In the genomic region with DNA sequence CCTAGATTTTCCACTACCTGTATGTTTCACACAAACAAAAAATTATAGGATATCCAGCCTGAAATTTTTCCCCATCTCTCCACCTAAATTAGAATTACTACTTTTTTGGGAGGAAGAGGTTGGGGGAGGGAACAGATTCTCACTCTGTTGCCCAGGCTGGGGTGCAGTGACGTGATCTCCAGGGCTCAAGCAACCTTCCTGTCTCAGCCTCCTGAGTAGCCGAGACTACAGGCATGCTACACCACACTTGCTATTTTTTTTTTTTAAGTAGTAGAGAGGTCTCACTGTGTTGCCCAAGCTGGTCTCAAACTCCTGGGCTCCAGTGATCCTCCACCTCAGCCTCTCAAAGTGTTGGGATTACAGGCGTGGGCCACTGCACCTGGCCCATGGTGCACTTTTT, we compare ENCODE assay signal across 19 cellular contexts. TPM values are rescaled to one million over a fixed set of nuclear protein-coding genes. Genes with fewer than 3 reads are reported as not detected.
DNase-seq lines count a peak whose midpoint lies in the region; ATAC-seq, FAIRE-seq and TF ChIP-seq lines count a peak whose summit lies in the region.
"Had no signal": no experiment of that assay in that cellular context is flagged by ENCODE, and none has a peak within 500 bp of the region (broad histone marks: within the 10 kb centered on the region; RNA-seq: fewer than 3 reads in every experiment).

No MANE protein-coding gene starts in this region.

- ATAC-seq in CD4-positive, CD25-positive, alpha-beta regulatory T cell (ENCODE audit: low read depth in 2 of 2): no peak
- peak; percentile 31 for ATAC-seq in activated CD8-positive, alpha-beta T cell treated with anti-CD3 and anti-CD28 coated beads for 36 hours
- ATAC-seq in natural killer cell treated with Interleukin-12 subunit alpha and Interleukin-12 subunit beta and Interleukin-15 and Interleukin-18, amount 100 ng/mL, for 72 hours: peak in 1 of 2 donors; percentile 50
- no peak for ATAC-seq in right lobe of liver
- ATAC-seq in HG02840 (IDR thresholded peaks at IDR 0.05; ENCODE audit: low FRiP score, unreplicated experiment): no peak
- ATAC-seq: Right ventricle myocardium inferior had no signal

- peak overlapping the region; percentile 26 for H3K4me3 ChIP-seq in CD4-positive, CD25-positive, alpha-beta regulatory T cell (ENCODE audit: low read depth, low read length)
- H3K4me3 ChIP-seq in right lobe of liver: no peak overlapping the region
- H3K4me3 ChIP-seq: adrenal gland, pancreas had no signal

- intact Hi-C loops in activated CD8-positive, alpha-beta T cell treated with anti-CD3 and anti-CD28 coated beads for 36 hours (cut with micrococcal nuclease): loop anchor here (5.0 kb wide), 3 partner anchors 37 to 127 kb away; a partner anchor contains a TSS
- intact Hi-C loops in right lobe of liver (cut with DNase I): no loop called here

- peaks cover 44% of the 10 kb centered on the region for H3K36me3 Mint-ChIP-seq in CD4-positive, CD25-positive, alpha-beta regulatory T cell
- H3K36me3 Mint-ChIP-seq in activated CD8-positive, alpha-beta T cell treated with anti-CD3 and anti-CD28 coated beads for 36 hours (ENCODE audit: low read depth): peaks cover 85% of the 10 kb centered on the region
- H3K36me3 Mint-ChIP-seq in natural killer cell treated with Interleukin-12 subunit alpha and Interleukin-12 subunit beta and Interleukin-15 and Interleukin-18, amount 100 ng/mL, for 72 hours: no peaks in the 10 kb centered on the region

- FAIRE-seq in GM12891 (lab: Jason Lieb, UNC): peak; percentile 71
- FAIRE-seq: endothelial cell of umbilical vein, islet of Langerhans, pancreas had no signal

- POLR2A ChIA-PET in activated CD8-positive, alpha-beta T cell treated with anti-CD3 and anti-CD28 coated beads for 36 hours (lab: Charles Lee): interaction anchor here (0.7 to 19.8 kb wide), 11 partner anchors 9 to 150 kb away, joined by 3 to 364 read pairs (median 61); a partner anchor contains a TSS

- WGBS in right lobe of liver (ENCODE audit: insufficient coverage, low coverage, low lambda C conversion rate, missing lambda C conversion rate): 74% methylated on average over 3 of the region's 3 CpGs

- no peak overlapping the region for H3K27ac ChIP-seq in CD4-positive, CD25-positive, alpha-beta regulatory T cell (ENCODE audit: insufficient read depth, low read length, poor library complexity, severe bottlenecking)
- H3K27ac ChIP-seq in right lobe of liver: no peak overlapping the region
- H3K27ac ChIP-seq: pancreas had no signal

- CTCF ChIA-PET in activated CD8-positive, alpha-beta T cell treated with anti-CD3 and anti-CD28 coated beads for 36 hours (lab: Charles Lee): interaction anchor here (1.5 to 10.2 kb wide), 7 partner anchors 9 to 138 kb away, joined by 4 to 100 read pairs (median 8); a partner anchor contains a TSS

- H3K27ac Mint-ChIP-seq in CD4-positive, CD25-positive, alpha-beta regulatory T cell: peak overlapping the region in 2 of 3 donors; percentile 8 to 93
- peak overlapping the region; percentile 100 for H3K27ac Mint-ChIP-seq in activated CD8-positive, alpha-beta T cell treated with anti-CD3 and anti-CD28 coated beads for 36 hours
- peak overlapping the region; percentile 80 to 81 for H3K27ac Mint-ChIP-seq in natural killer cell treated with Interleukin-12 subunit alpha and Interleukin-12 subunit beta and Interleukin-15 and Interleukin-18, amount 100 ng/mL, for 72 hours

- no peaks in the 10 kb centered on the region for H3K27me3 ChIP-seq in CD4-positive, CD25-positive, alpha-beta regulatory T cell (ENCODE audit: control insufficient read depth, insufficient read depth, low read length)
- no peaks in the 10 kb centered on the region for H3K27me3 ChIP-seq in right lobe of liver
- H3K27me3 ChIP-seq: pancreas had no signal

- H3K27me3 Mint-ChIP-seq in CD4-positive, CD25-positive, alpha-beta regulatory T cell: no peaks in the 10 kb centered on the region
- no peaks in the 10 kb centered on the region for H3K27me3 Mint-ChIP-seq in activated CD8-positive, alpha-beta T cell treated with anti-CD3 and anti-CD28 coated beads for 36 hours
- peaks cover 8 to 37% of the 10 kb centered on the region in 2 donors for H3K27me3 Mint-ChIP-seq in natural killer cell treated with Interleukin-12 subunit alpha and Interleukin-12 subunit beta and Interleukin-15 and Interleukin-18, amount 100 ng/mL, for 72 hours

- no peak for TF ChIP-seq POLR2A in GM12891 (IDR thresholded peaks at IDR 0.05; ENCODE audit: low read depth, low read length)
- TF ChIP-seq POLR2A in right lobe of liver (IDR thresholded peaks at IDR 0.05): no peak

- H3K4me1 ChIP-seq in CD4-positive, CD25-positive, alpha-beta regulatory T cell (ENCODE audit: control insufficient read depth, insufficient read depth, low read length, poor library complexity, severe bottlenecking): peaks cover 76% of the 10 kb centered on the region
- peaks cover 0 to 29% (median 12%) of the 10 kb centered on the region in 4 donors for H3K4me1 ChIP-seq in right lobe of liver
- H3K4me1 ChIP-seq: adrenal gland, pancreas had no signal

- peak in 1 of 3 donors; percentile 55 for DNase-seq in CD4-positive, CD25-positive, alpha-beta regulatory T cell
- DNase-seq in GM12891 (ENCODE audit: insufficient read length, low spot score) (no peak), right lobe of liver (no peak), NCI-H1694 treated with DMSO at 0.1 percent for 48 hours (lab: John Stamatoyannopoulos, UW) (no peak)
- peak; percentile 65 for DNase-seq in activated CD8-positive, alpha-beta T cell treated with anti-CD3 and anti-CD28 coated beads for 36 hours
- no peak for DNase-seq in natural killer cell treated with Interleukin-12 subunit alpha and Interleukin-12 subunit beta and Interleukin-15 and Interleukin-18, amount 100 ng/mL, for 72 hours (ENCODE audit: low spot score)
- DNase-seq: adrenal gland; NCI-H82; pancreas; stimulated activated CD4-positive, alpha-beta T cell treated with anti-CD3 and anti-CD28 coated beads, Interleukin-12 subunit alpha, Interleukin-12 subunit beta, amount 100 ng/mL, for 4 hours; T1000 had no signal

- H3K36me3 ChIP-seq in CD4-positive, CD25-positive, alpha-beta regulatory T cell (ENCODE audit: control insufficient read depth, insufficient read depth, low read length): peaks cover 31% of the 10 kb centered on the region
- no peaks in the 10 kb centered on the region for H3K36me3 ChIP-seq in right lobe of liver
- H3K36me3 ChIP-seq: adrenal gland, pancreas had no signal

- TF ChIP-seq CTCF in activated CD8-positive, alpha-beta T cell treated with anti-CD3 and anti-CD28 coated beads for 36 hours (IDR thresholded peaks at IDR 0.05): no peak
- TF ChIP-seq CTCF in right lobe of liver (IDR thresholded peaks at IDR 0.05): no peak

- peak overlapping the region in 3 of 4 donors; percentile 52 to 81 (median 79) for H3K4me3 Mint-ChIP-seq in CD4-positive, CD25-positive, alpha-beta regulatory T cell
- H3K4me3 Mint-ChIP-seq in activated CD8-positive, alpha-beta T cell treated with anti-CD3 and anti-CD28 coated beads for 36 hours: peak overlapping the region; percentile 96
- H3K4me3 Mint-ChIP-seq in natural killer cell treated with Interleukin-12 subunit alpha and Interleukin-12 subunit beta and Interleukin-15 and Interleukin-18, amount 100 ng/mL, for 72 hours: peak overlapping the region; percentile 30

- no peaks in the 10 kb centered on the region for H3K9me3 Mint-ChIP-seq in CD4-positive, CD25-positive, alpha-beta regulatory T cell
- peaks cover 3% of the 10 kb centered on the region for H3K9me3 Mint-ChIP-seq in activated CD8-positive, alpha-beta T cell treated with anti-CD3 and anti-CD28 coated beads for 36 hours
- H3K9me3 Mint-ChIP-seq in natural killer cell treated with Interleukin-12 subunit alpha and Interleukin-12 subunit beta and Interleukin-15 and Interleukin-18, amount 100 ng/mL, for 72 hours: no peaks in the 10 kb centered on the region

- H3K4me1 Mint-ChIP-seq in CD4-positive, CD25-positive, alpha-beta regulatory T cell: peaks cover 27 to 91% (median 69%) of the 10 kb centered on the region in 4 donors
- H3K4me1 Mint-ChIP-seq in activated CD8-positive, alpha-beta T cell treated with anti-CD3 and anti-CD28 coated beads for 36 hours (ENCODE audit: low read depth): peaks cover 85% of the 10 kb centered on the region
- peaks cover 24 to 66% of the 10 kb centered on the region in 2 donors for H3K4me1 Mint-ChIP-seq in natural killer cell treated with Interleukin-12 subunit alpha and Interleukin-12 subunit beta and Interleukin-15 and Interleukin-18, amount 100 ng/mL, for 72 hours (ENCODE audit: low read depth in 2 of 2)

- no peaks in the 10 kb centered on the region for H3K9me3 ChIP-seq in CD4-positive, CD25-positive, alpha-beta regulatory T cell (ENCODE audit: control insufficient read depth in 2 of 2, low read length in 2 of 2)
- H3K9me3 ChIP-seq in right lobe of liver: no peaks in the 10 kb centered on the region
- H3K9me3 ChIP-seq: adrenal gland, pancreas had no signal

RNA-seq across cellular contexts. Expression of a gene that starts 9.5 kb away (rescaled TPM):
- 71.5 TPM for total RNA-seq in CD4-positive, CD25-positive, alpha-beta regulatory T cell
- 100 to 1,000 TPM; 169 to 200 (median 174) TPM for polyA plus RNA-seq in CD4-positive, CD25-positive, alpha-beta regulatory T cell
- 3.8 TPM for polyA plus RNA-seq in GM12891 (2012; ENCODE audit: low read depth, missing spikeins)
- total RNA-seq in activated CD8-positive, alpha-beta T cell treated with anti-CD3 and anti-CD28 coated beads for 36 hours: 100 to 1,000 TPM; 236 to 251 TPM
- total RNA-seq in natural killer cell treated with Interleukin-12 subunit alpha and Interleukin-12 subunit beta and Interleukin-15 and Interleukin-18, amount 100 ng/mL, for 72 hours: 1 to 10 TPM; 1.4 to 8.5 TPM
- total RNA-seq in right lobe of liver: 1 to 10 TPM; 1.5 to 9.1 (median 3.2) TPM
- total RNA-seq: G401, glomerular endothelial cell, HT1080 had no signal

RNA-seq across cellular contexts. Expression of a gene that starts 36.9 kb away (rescaled TPM):
- 16.1 TPM for total RNA-seq in CD4-positive, CD25-positive, alpha-beta regulatory T cell
- 10 to 100 TPM in 1 of 4 donors, 1 to 10 TPM in 3; 4.5 to 12.2 (median 6.3) TPM for polyA plus RNA-seq in CD4-positive, CD25-positive, alpha-beta regulatory T cell
- 2.0 TPM for polyA plus RNA-seq in GM12891 (2012; ENCODE audit: low read depth, missing spikeins)
- 10 to 100 TPM; 51.1 to 51.7 TPM for total RNA-seq in activated CD8-positive, alpha-beta T cell treated with anti-CD3 and anti-CD28 coated beads for 36 hours
- 10 to 100 TPM; 10.8 to 12.8 TPM for total RNA-seq in natural killer cell treated with Interleukin-12 subunit alpha and Interleukin-12 subunit beta and Interleukin-15 and Interleukin-18, amount 100 ng/mL, for 72 hours
- total RNA-seq in right lobe of liver: 1 to 10 TPM; 2.7 to 9.3 (median 6.8) TPM
- total RNA-seq: G401 had no signal

RNA-seq across cellular contexts. Expression of a gene that starts 38.8 kb away (rescaled TPM):
- not detected for total RNA-seq in CD4-positive, CD25-positive, alpha-beta regulatory T cell
- polyA plus RNA-seq in CD4-positive, CD25-positive, alpha-beta regulatory T cell: not detected
- not detected for polyA plus RNA-seq in GM12891 (2012; ENCODE audit: low read depth, missing spikeins)
- not detected for total RNA-seq in activated CD8-positive, alpha-beta T cell treated with anti-CD3 and anti-CD28 coated beads for 36 hours
- total RNA-seq in natural killer cell treated with Interleukin-12 subunit alpha and Interleukin-12 subunit beta and Interleukin-15 and Interleukin-18, amount 100 ng/mL, for 72 hours: not detected
- not detected for total RNA-seq in right lobe of liver
- total RNA-seq: activated CD8-positive, alpha-beta memory T cell treated with anti-CD3 and anti-CD28 coated beads for 36 hours; endothelial cell of umbilical vein; glomerular endothelial cell; HT1080 had no signal
- polyA plus RNA-seq: endothelial cell of umbilical vein had no signal

RNA-seq across cellular contexts. Expression of a gene that starts 48.8 kb away (rescaled TPM):
- 1.0 TPM for total RNA-seq in CD4-positive, CD25-positive, alpha-beta regulatory T cell
- under 1 TPM in 1 of 4 donors, not detected in 3; 0.37 TPM for polyA plus RNA-seq in CD4-positive, CD25-positive, alpha-beta regulatory T cell
- polyA plus RNA-seq in GM12891 (2012; ENCODE audit: low read depth, missing spikeins): 0.21 TPM
- total RNA-seq in activated CD8-positive, alpha-beta T cell treated with anti-CD3 and anti-CD28 coated beads for 36 hours: 10 to 100 TPM; 26.2 to 31.0 TPM
- total RNA-seq in natural killer cell treated with Interleukin-12 subunit alpha and Interleukin-12 subunit beta and Interleukin-15 and Interleukin-18, amount 100 ng/mL, for 72 hours: under 1 TPM in 1 of 2 donors, not detected in 1; 0.45 TPM
- 10 to 100 TPM; 13.0 to 32.4 (median 21.2) TPM for total RNA-seq in right lobe of liver
- total RNA-seq: G401 had no signal

Comparison
In these comparisons a context has a peak if more than half of its experiments do, and no peak if none do; other contexts are left out.
1. H3K4me3 Mint-ChIP-seq: peak in every context shown above with its lines; median percentile 96 in activated CD8-positive, alpha-beta T cell treated with anti-CD3 and anti-CD28 coated beads for 36 hours; 79 in CD4-positive, CD25-positive, alpha-beta regulatory T cell; 30 in natural killer cell treated with Interleukin-12 subunit alpha and Interleukin-12 subunit beta and Interleukin-15 and Interleukin-18, amount 100 ng/mL, for 72 hours.